In genomic region chr6:33034554-33034953, GRCh38 we compare ENCODE assay signal across 30 cellular contexts. TPM values are rescaled to one million over a fixed set of nuclear protein-coding genes. Genes with fewer than 3 reads are reported as not detected.
"Had no signal": no experiment of that assay in that cellular context is flagged by ENCODE, and none has a peak within 500 bp of the region (broad histone marks: within the 10 kb centered on the region; RNA-seq: fewer than 3 reads in every experiment).

No MANE protein-coding gene starts in this region.

- H3K9me3 ChIP-seq: esophagus squamous epithelium, lower lobe of right lung, neutrophil, pancreas, testis had no signal

- H3K4me3 ChIP-seq: coronary artery, esophagus squamous epithelium, heart right ventricle, left ventricle myocardium inferior, lower lobe of right lung, pancreas, smooth muscle cell, testis, tibial artery had no signal

- H3K4me2 ChIP-seq: smooth muscle cell had no signal

- ATAC-seq: effector memory CD8-positive, alpha-beta T cell; heart right ventricle; left cardiac atrium; lower lobe of right lung; natural killer cell treated with Interleukin-12 subunit alpha and Interleukin-12 subunit beta and Interleukin-15 and Interleukin-18, amount 100 ng/mL, for 72 hours; pancreas; sciatic nerve; stimulated activated naive CD8-positive, alpha-beta T cell treated with anti-CD3 and anti-CD28 coated beads, Interleukin-15, Interleukin-2, amounts not matched to agents 100 U/mL and 50 U/mL, for 24 hours had no signal

- H3K4me1 Mint-ChIP-seq: neural crest cell had no signal

- FAIRE-seq: endometrium, islet of Langerhans had no signal

- DNase-seq: effector memory CD8-positive, alpha-beta T cell; erythroblast; esophagus squamous epithelium; foreskin melanocyte; glutamatergic neuron; heart right ventricle; hippocampal formation; left cardiac atrium; left ventricle myocardium inferior; lower lobe of right lung; pancreas; stimulated activated CD4-positive, alpha-beta T cell treated with anti-CD3 and anti-CD28 coated beads, Interleukin-12 subunit alpha, Interleukin-12 subunit beta, amount 100 ng/mL, for 4 hours; stimulated activated CD4-positive, alpha-beta T cell treated with anti-CD3 and anti-CD28 coated beads, Interleukin-1b, Interleukin-23, amount 100 ng/mL, for 48 hours; stimulated activated CD4-positive, alpha-beta T cell treated with anti-CD3 and anti-CD28 coated beads, Interleukin-4, amount 100 ng/mL, for 1 hour; stimulated activated CD8-positive, alpha-beta memory T cell treated with anti-CD3 and anti-CD28 coated beads, Interleukin-4, amount 100 ng/mL, for 48 hours; stimulated activated naive CD8-positive, alpha-beta T cell treated with anti-CD3 and anti-CD28 coated beads, Interleukin-15, Interleukin-2, amounts not matched to agents 100 U/mL and 50 U/mL, for 24 hours; substantia nigra; testis; tibial artery had no signal

- H3K4me3 Mint-ChIP-seq: effector memory CD8-positive, alpha-beta T cell; natural killer cell treated with Interleukin-12 subunit alpha and Interleukin-12 subunit beta and Interleukin-15 and Interleukin-18, amount 100 ng/mL, for 72 hours; neural crest cell; type B pancreatic cell had no signal

- H3K27ac Mint-ChIP-seq: effector memory CD8-positive, alpha-beta T cell; natural killer cell treated with Interleukin-12 subunit alpha and Interleukin-12 subunit beta and Interleukin-15 and Interleukin-18, amount 100 ng/mL, for 72 hours; type B pancreatic cell had no signal

- H3K27me3 ChIP-seq: pancreas, testis had no signal

- H3K36me3 ChIP-seq: esophagus squamous epithelium, heart right ventricle, left ventricle myocardium inferior, lower lobe of right lung, neutrophil, pancreas, tibial artery had no signal

- H3K4me1 ChIP-seq: testis, tibial artery had no signal

- H3K9me3 Mint-ChIP-seq: neural crest cell, type B pancreatic cell had no signal

- H3K27ac ChIP-seq: coronary artery, esophagus squamous epithelium, heart right ventricle, left ventricle myocardium inferior, lower lobe of right lung, neutrophil, pancreas, testis, tibial artery had no signal

- H3K36me3 Mint-ChIP-seq: type B pancreatic cell had no signal

RNA-seq across cellular contexts. Expression of gene HLA-DOA, which starts 25.2 kb away (rescaled TPM):
- total RNA-seq: dermis microvascular lymphatic vessel endothelial cell, pulmonary artery endothelial cell had no signal
- polyA plus RNA-seq: smooth muscle cell had no signal
